ENCODE assay signal across 8 cellular contexts in the genomic region with DNA sequence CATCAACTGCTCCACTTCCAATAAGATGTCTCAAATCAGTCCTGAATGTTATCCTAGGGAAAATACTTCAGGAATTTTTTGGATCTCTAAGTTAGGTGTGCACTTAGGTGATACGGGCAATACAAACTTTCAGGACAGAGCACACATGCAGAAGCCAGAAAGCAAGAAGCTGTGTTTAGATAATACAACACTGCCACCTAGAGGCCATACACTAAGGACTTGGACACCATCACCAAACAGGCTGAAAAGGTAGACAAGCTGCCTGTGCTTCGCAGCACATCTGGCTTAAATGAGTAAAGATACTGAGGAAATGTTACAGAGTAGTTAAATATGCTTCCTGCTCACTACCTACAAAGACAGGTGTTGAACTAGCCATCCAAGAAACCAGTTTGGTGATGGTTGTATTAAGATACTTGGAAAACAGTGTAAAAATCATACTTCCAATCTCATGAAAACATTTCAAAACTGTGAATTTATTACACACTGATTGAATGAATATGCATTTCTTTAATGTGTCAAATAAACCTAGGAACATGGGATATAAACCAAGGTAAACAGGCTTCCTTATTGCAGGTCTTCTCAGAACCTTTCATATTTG. TPM values are rescaled to one million over a fixed set of nuclear protein-coding genes. Genes with fewer than 3 reads are reported as not detected.
DNase-seq lines count a peak whose midpoint lies in the region; ATAC-seq and TF ChIP-seq lines count a peak whose summit lies in the region.
"Had no signal": no experiment of that assay in that cellular context is flagged by ENCODE, and none has a peak within 500 bp of the region (broad histone marks: within the 10 kb centered on the region; RNA-seq: fewer than 3 reads in every experiment).

No MANE protein-coding gene starts in this region.

- DNase-seq in G401 (ENCODE audit: low spot score) (peak; percentile 85), NCI-H460 (ENCODE audit: extremely low read depth, low read depth) (peak; percentile 73), esophagus squamous epithelium (lab: John Stamatoyannopoulos, UW) (no peak)
- DNase-seq in naive thymus-derived CD8-positive, alpha-beta T cell, result peak in 9 of 10 donors; percentile 11 to 76 (median 57)

- H3K9me3 ChIP-seq in esophagus squamous epithelium, result no peaks in the 10 kb centered on the region

- peaks cover 0 to 26% (median 14%) of the 10 kb centered on the region in 3 donors for H3K36me3 ChIP-seq in esophagus squamous epithelium

- 0 to 6% methylated on average over 2 of the region's 2 CpGs for WGBS in esophagus squamous epithelium, 2 donors

- H3K27ac Mint-ChIP-seq in naive thymus-derived CD8-positive, alpha-beta T cell, result peak overlapping the region in 1 of 10 donors; percentile 23

- peaks cover 2 to 7% (median 4%) of the 10 kb centered on the region in 4 donors for H3K4me1 Mint-ChIP-seq in naive thymus-derived CD8-positive, alpha-beta T cell

- no peak overlapping the region for H3K4me3 Mint-ChIP-seq in naive thymus-derived CD8-positive, alpha-beta T cell

- H3K9me3 Mint-ChIP-seq in naive thymus-derived CD8-positive, alpha-beta T cell, result no peaks in the 10 kb centered on the region

- in situ Hi-C loops in G401 (cut with HindIII; ENCODE audit: low sequenced_read_pairs), result no loop called here

- ATAC-seq in HG03175 (IDR thresholded peaks at IDR 0.05; ENCODE audit: unreplicated experiment) (peak; percentile 51), HG03025 (IDR thresholded peaks at IDR 0.05; ENCODE audit: low FRiP score, unreplicated experiment) (no peak)
- peak; percentile 76 to 90 for ATAC-seq in activated CD4-positive, CD25-positive, alpha-beta regulatory T cell treated with anti-CD3 and anti-CD28 coated beads, Interleukin-2, amount 50 U/mL, for 24 hours
- ATAC-seq in naive thymus-derived CD8-positive, alpha-beta T cell, result peak; percentile 84 to 94

- no peak overlapping the region for H3K27ac ChIP-seq in esophagus squamous epithelium

- TF ChIP-seq CTCF in esophagus squamous epithelium (IDR thresholded peaks at IDR 0.05), result peak; percentile 73 to 85 (median 76)

- H3K36me3 Mint-ChIP-seq in naive thymus-derived CD8-positive, alpha-beta T cell, result peaks cover 0 to 29% (median 3%) of the 10 kb centered on the region in 3 donors

- POLR2A ChIA-PET in naive thymus-derived CD8-positive, alpha-beta T cell (lab: Charles Lee), result no interaction called here

- intact Hi-C loops in esophagus squamous epithelium (cut with DNase I), result no loop called here

- H3K4me1 ChIP-seq in esophagus squamous epithelium, result peaks cover 0 to 8% (median 0%) of the 10 kb centered on the region in 3 donors

- H3K4me3 ChIP-seq in esophagus squamous epithelium, result no peak overlapping the region

- peaks cover 3 to 21% (median 9%) of the 10 kb centered on the region in 5 donors for H3K27me3 Mint-ChIP-seq in naive thymus-derived CD8-positive, alpha-beta T cell

- no peak for TF ChIP-seq POLR2A in esophagus squamous epithelium (IDR thresholded peaks at IDR 0.05)

- no peaks in the 10 kb centered on the region for H3K27me3 ChIP-seq in esophagus squamous epithelium

RNA-seq across cellular contexts. Expression of a gene that starts 24.2 kb away (rescaled TPM):
- total RNA-seq in G401 (2014; rRNA removed; shearing (Covaris generic)), result 22.2 and 29.8 TPM in 2 replicates
- 7.9 and 8.5 TPM in 2 replicates for total RNA-seq in NCI-H460 (2014; rRNA removed; shearing (Covaris generic))
- polyA plus RNA-seq in NCI-H460 (2014; cell fraction: nucleus; rRNA removed), result 2.8 and 4.7 TPM in 2 replicates
- total RNA-seq in esophagus squamous epithelium, result 10 to 100 TPM; 11.9 to 20.1 (median 17.5) TPM
- 10 to 100 TPM; 24.8 to 26.4 TPM for total RNA-seq in naive thymus-derived CD8-positive, alpha-beta T cell
- 1 to 10 TPM; 5.6 to 6.7 (median 6.5) TPM for polyA plus RNA-seq in naive thymus-derived CD8-positive, alpha-beta T cell

RNA-seq across cellular contexts. Expression of a gene that starts 37.8 kb away (rescaled TPM):
- total RNA-seq in G401 (2014; rRNA removed; shearing (Covaris generic)), result 34.3 and 48.0 TPM in 2 replicates
- 15.6 and 17.2 TPM in 2 replicates for total RNA-seq in NCI-H460 (2014; rRNA removed; shearing (Covaris generic))
- polyA plus RNA-seq in NCI-H460 (2014; cell fraction: nucleus; rRNA removed), result 20.5 and 38.0 TPM in 2 replicates
- 10 to 100 TPM; 22.7 to 42.0 (median 26.0) TPM for total RNA-seq in esophagus squamous epithelium
- total RNA-seq in naive thymus-derived CD8-positive, alpha-beta T cell, result 10 to 100 TPM; 12.4 to 13.8 TPM
- polyA plus RNA-seq in naive thymus-derived CD8-positive, alpha-beta T cell, result 10 to 100 TPM; 49.6 to 63.8 (median 59.5) TPM

RNA-seq across cellular contexts. Expression of a gene that starts 46.1 kb away (rescaled TPM):
- not detected in 2 replicates for total RNA-seq in G401 (2014; rRNA removed; shearing (Covaris generic))
- not detected in 2 replicates for total RNA-seq in NCI-H460 (2014; rRNA removed; shearing (Covaris generic))
- polyA plus RNA-seq in NCI-H460 (2014; cell fraction: nucleus; rRNA removed), result not detected in 2 replicates
- under 1 TPM in 2 of 4 donors, not detected in 2; 0.50 to 0.75 TPM for total RNA-seq in esophagus squamous epithelium
- not detected for total RNA-seq in naive thymus-derived CD8-positive, alpha-beta T cell
- polyA plus RNA-seq in naive thymus-derived CD8-positive, alpha-beta T cell, result not detected
- polyA plus RNA-seq: urinary bladder had no signal
